In the genomic region with DNA sequence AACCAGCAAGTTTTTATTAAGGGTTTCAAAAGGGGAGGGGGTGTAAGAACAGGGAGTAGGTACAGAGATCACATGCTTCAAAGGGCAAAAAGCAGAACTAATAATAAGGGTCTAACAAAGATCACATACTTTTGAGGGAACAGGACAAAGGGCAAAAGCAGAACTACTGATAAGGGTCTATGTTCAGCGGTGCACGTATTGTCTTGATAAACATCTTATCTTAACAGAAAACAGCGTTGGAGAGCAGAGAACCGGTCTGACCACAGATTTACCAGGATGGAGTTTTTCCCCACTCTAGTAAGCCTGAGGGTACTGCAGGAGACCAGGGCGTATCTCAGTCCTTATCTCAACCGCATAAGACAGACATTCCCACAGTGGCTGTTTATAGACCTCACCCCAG, we compare ENCODE assay signal across 7 cellular contexts. TPM values are rescaled to one million over a fixed set of nuclear protein-coding genes. Genes with fewer than 3 reads are reported as not detected.
A peak's percentile ranks its signal among the peaks of the same experiment; 100 is the strongest.
DNase-seq lines count a peak whose midpoint lies in the region; ATAC-seq and TF ChIP-seq lines count a peak whose summit lies in the region.
"Not testable (repeated sequence)": the region's sequence is repeated elsewhere in the genome, so short reads cannot be mapped to it uniquely, and the experiment has no call there.

No MANE protein-coding gene starts in this region.

- peak overlapping the region; percentile 72 for H3K27ac Mint-ChIP-seq in activated B cell treated with CpG ODN at 0.5 μM for 24 hours
- peak overlapping the region; percentile 53 for H3K27ac Mint-ChIP-seq in type B pancreatic cell

- TF ChIP-seq POLR2A in NB4 (IDR thresholded peaks at IDR 0.05; ENCODE audit: extremely low read depth, insufficient read length), result not testable (repeated sequence)

- H3K4me3 ChIP-seq in NB4 (ENCODE audit: low read depth, low read length); fibroblast of villous mesenchyme (ENCODE audit: low read depth, low read length): not testable (repeated sequence)

- CTCF ChIA-PET in activated B cell treated with CpG ODN at 0.5 μM for 24 hours (lab: Charles Lee), result not testable (repeated sequence)

- ATAC-seq in activated B cell treated with CpG ODN at 0.5 μM for 24 hours (ENCODE audit: low read depth), result not testable (repeated sequence)

- not testable (repeated sequence) for H3K9me3 Mint-ChIP-seq in activated B cell treated with CpG ODN at 0.5 μM for 24 hours, type B pancreatic cell

- peaks cover 29% of the 10 kb centered on the region for H3K4me1 Mint-ChIP-seq in activated B cell treated with CpG ODN at 0.5 μM for 24 hours
- H3K4me1 Mint-ChIP-seq in type B pancreatic cell (ENCODE audit: unreplicated experiment), result not testable (repeated sequence)

- H3K36me3 Mint-ChIP-seq in activated B cell treated with CpG ODN at 0.5 μM for 24 hours (ENCODE audit: low read depth) (peaks cover 72% of the 10 kb centered on the region), type B pancreatic cell (peaks cover 22% of the 10 kb centered on the region)

- POLR2A ChIA-PET in activated B cell treated with CpG ODN at 0.5 μM for 24 hours (lab: Charles Lee), result interaction anchor here (2.6 kb wide), 1 partner anchor 31 kb away, joined by 7 read pairs; no protein-coding TSS in a partner anchor

- intact Hi-C loops in activated B cell treated with CpG ODN at 0.5 μM for 24 hours (cut with micrococcal nuclease), result not testable (repeated sequence)

- not testable (repeated sequence) for H3K27me3 Mint-ChIP-seq in activated B cell treated with CpG ODN at 0.5 μM for 24 hours, type B pancreatic cell

- TF ChIP-seq CTCF in NB4 (IDR thresholded peaks at IDR 0.05; ENCODE audit: low read depth, low read length); activated B cell treated with CpG ODN at 0.5 μM for 24 hours (IDR thresholded peaks at IDR 0.05); fibroblast of villous mesenchyme (IDR thresholded peaks at IDR 0.05; ENCODE audit: insufficient read depth, low read depth, low read length); type B pancreatic cell (conservative IDR thresholded peaks at IDR 0.05): not testable (repeated sequence)

- DNase-seq in GF-D8 (lab: John Stamatoyannopoulos, UW), result peak; percentile 94
- peak; percentile 48 for DNase-seq in NB4 (ENCODE audit: low read depth)
- DNase-seq in SKM-1 treated with dmso at 0.1 percent for 144 hours (lab: John Stamatoyannopoulos, UW; ENCODE audit: unreplicated experiment), result peak; percentile 32
- not testable (repeated sequence) for DNase-seq in activated B cell treated with CpG ODN at 0.5 μM for 24 hours; type B pancreatic cell (ENCODE audit: extremely low spot score, unreplicated experiment)
- DNase-seq in fibroblast of villous mesenchyme (ENCODE audit: low read depth), result peak; percentile 89
- peak; percentile 77 for DNase-seq in mucosa of gallbladder (ENCODE audit: low spot score)

- H3K4me3 Mint-ChIP-seq in activated B cell treated with CpG ODN at 0.5 μM for 24 hours, type B pancreatic cell: not testable (repeated sequence)

RNA-seq across cellular contexts. Expression of a gene that starts 52.2 kb away (rescaled TPM):
- total RNA-seq in activated B cell treated with CpG ODN at 0.5 μM for 24 hours (55.4 and 65.6 TPM in 2 replicates), fibroblast of villous mesenchyme (39.0 and 56.1 TPM in 2 replicates), mucosa of gallbladder (31.7 TPM), type B pancreatic cell (ENCODE audit: low replicate concordance) (23.6 and 26.9 TPM in 2 replicates)
